Comparison of ENCODE assay signal across 15 cellular contexts in the genomic region with DNA sequence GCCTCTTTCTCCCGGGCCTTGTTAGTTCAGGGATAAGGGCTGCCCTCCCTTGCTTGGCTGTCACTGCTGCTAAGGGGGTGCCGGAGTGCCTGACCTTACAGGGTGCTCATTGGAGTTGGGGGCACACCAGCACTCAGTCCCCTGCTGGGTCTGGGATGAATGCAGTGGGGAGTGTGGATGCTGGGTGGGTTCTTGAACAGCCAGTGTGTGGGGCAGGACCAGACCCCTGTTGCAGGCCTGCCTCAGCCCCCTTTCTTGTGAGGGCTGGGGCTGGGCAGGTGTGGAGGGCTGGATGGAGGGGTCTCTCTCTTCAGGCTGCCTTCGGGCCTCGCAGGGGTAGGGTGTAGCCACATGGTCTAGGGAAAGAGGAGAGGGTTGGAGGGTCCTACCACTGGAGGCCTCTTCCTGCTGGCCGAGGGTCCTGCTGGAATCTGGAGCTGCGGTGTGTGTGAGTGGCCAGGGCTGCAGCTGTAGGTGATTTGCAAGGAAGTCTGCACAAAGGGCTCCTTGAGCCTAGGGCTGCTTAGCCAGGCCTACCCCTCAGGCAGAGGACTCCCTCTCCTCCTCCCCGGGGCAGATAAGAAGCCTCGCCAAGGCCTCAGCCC. TPM values are rescaled to one million over a fixed set of nuclear protein-coding genes. Genes with fewer than 3 reads are reported as not detected.
DNase-seq lines count a peak whose midpoint lies in the region; ATAC-seq and TF ChIP-seq lines count a peak whose summit lies in the region.
"Had no signal": no experiment of that assay in that cellular context is flagged by ENCODE, and none has a peak within 500 bp of the region (broad histone marks: within the 10 kb centered on the region; RNA-seq: fewer than 3 reads in every experiment).

No MANE protein-coding gene starts in this region.

- no peaks in the 10 kb centered on the region for H3K9me2 ChIP-seq in PC-9 (ENCODE audit: insufficient read depth)

- H3K9me3 ChIP-seq in PC-9 (ENCODE audit: insufficient read depth, low read depth) (no peaks in the 10 kb centered on the region), esophagus squamous epithelium (no peaks in the 10 kb centered on the region), parathyroid adenoma (ENCODE audit: control insufficient read depth, low read length) (no peaks in the 10 kb centered on the region)
- H3K9me3 ChIP-seq: ascending aorta, stomach had no signal

- H3K79me2 ChIP-seq in PC-9 (ENCODE audit: low read depth): 0 out of 2 replicates have a peak, but pooled peaks cover 6% of the 10 kb centered on the region
- H3K79me2 ChIP-seq in parathyroid adenoma: peaks cover 22% of the 10 kb centered on the region

- H3K9me3 Mint-ChIP-seq in CD14-positive monocyte: no peaks in the 10 kb centered on the region
- H3K9me3 Mint-ChIP-seq: activated CD4-positive, alpha-beta memory T cell treated with anti-CD3 and anti-CD28 coated beads for 36 hours; natural killer cell had no signal

- TF ChIP-seq CTCF in CD14-positive monocyte (IDR thresholded peaks at IDR 0.05): no peak
- no peak for TF ChIP-seq CTCF in PC-9 (conservative IDR thresholded peaks at IDR 0.05)
- no peak for TF ChIP-seq CTCF in esophagus squamous epithelium (IDR thresholded peaks at IDR 0.05)
- no peak for TF ChIP-seq CTCF in parathyroid adenoma (IDR thresholded peaks at IDR 0.05)

- no TSS peak for BruUV-seq in PC-9 (replicated peaks; lab: Mats Ljungman, UMichigan)

- no peak for ATAC-seq in GM18502 (IDR thresholded peaks at IDR 0.05; ENCODE audit: poor library complexity, unreplicated experiment)
- ATAC-seq: natural killer cell had no signal

- intact Hi-C loops in CD14-positive monocyte (cut with micrococcal nuclease) (loop anchor here (5.0 kb wide), 2 partner anchors 37 to 122 kb away; no protein-coding TSS in a partner anchor), PC-9 (cut with micrococcal nuclease; ENCODE audit: unreplicated experiment) (loop anchor here (10.0 kb wide), 1 partner anchor 924 kb away; no protein-coding TSS in a partner anchor), esophagus squamous epithelium (cut with DNase I) (no loop called here)

- in situ Hi-C loops in G401 (cut with HindIII; ENCODE audit: low sequenced_read_pairs): no loop called here

- H3K4me3 ChIP-seq in PC-9 (no peak overlapping the region), esophagus squamous epithelium (peak overlapping the region; percentile 78 to 94 (median 87)), parathyroid adenoma (ENCODE audit: low read depth, low read length) (peak overlapping the region; percentile 78)

- H3K27me3 Mint-ChIP-seq in CD14-positive monocyte (ENCODE audit: low read depth in 3 of 3): peaks cover 0 to 2% (median 1%) of the 10 kb centered on the region in 3 donors

- no peaks in the 10 kb centered on the region for H4K20me1 ChIP-seq in PC-9 (ENCODE audit: insufficient read depth)

- H3K36me3 ChIP-seq in PC-9 (ENCODE audit: low read depth) (no peaks in the 10 kb centered on the region), esophagus squamous epithelium (no peaks in the 10 kb centered on the region), parathyroid adenoma (ENCODE audit: control insufficient read depth, insufficient read depth, low read length) (no peaks in the 10 kb centered on the region)
- H3K36me3 ChIP-seq: ascending aorta, stomach had no signal

- POLR2A ChIA-PET in PC-9 (lab: Charles Lee; ENCODE audit: unreplicated experiment): no interaction called here

- H3F3A ChIP-seq in PC-9 (ENCODE audit: insufficient read depth, low read depth): no peaks in the 10 kb centered on the region; the same call in 1 of the 2 replicates

- H3K4me1 Mint-ChIP-seq in CD14-positive monocyte: peaks cover 64% of the 10 kb centered on the region

- peak overlapping the region; percentile 48; the same call in 1 of the 2 replicates for H3K4me2 ChIP-seq in PC-9
- H3K4me2 ChIP-seq in parathyroid adenoma (ENCODE audit: low read length): peak overlapping the region; percentile 93

- WGBS in esophagus squamous epithelium, 2 donors: 63 to 76% methylated on average over 3 to 6 of the region's 8 CpGs

- H2AFZ ChIP-seq in PC-9: no peak overlapping the region
- H2AFZ ChIP-seq in parathyroid adenoma: peak overlapping the region; percentile 59

- H3K27ac Mint-ChIP-seq in CD14-positive monocyte: peak overlapping the region; percentile 83 to 97 (median 90)
- H3K27ac Mint-ChIP-seq: activated CD4-positive, alpha-beta memory T cell treated with anti-CD3 and anti-CD28 coated beads for 36 hours; natural killer cell had no signal

- peak overlapping the region; percentile 89 to 95 for H3K4me3 Mint-ChIP-seq in CD14-positive monocyte
- H3K4me3 Mint-ChIP-seq: activated CD4-positive, alpha-beta memory T cell treated with anti-CD3 and anti-CD28 coated beads for 36 hours had no signal

- no peak for DNase-seq in CD14-positive monocyte (ENCODE audit: low spot score)
- no peak for DNase-seq in PC-9
- DNase-seq in esophagus squamous epithelium (lab: John Stamatoyannopoulos, UW): no peak
- no peak for DNase-seq in G401 (ENCODE audit: low spot score)
- no peak for DNase-seq in SHP77 (lab: John Stamatoyannopoulos, UW)
- no peak for DNase-seq in activated CD4-positive, CD25-positive, alpha-beta regulatory T cell treated with anti-CD3 and anti-CD28 coated beads, Interleukin-2, amount 50 U/mL, for 72 hours
- DNase-seq: activated CD4-positive, alpha-beta memory T cell treated with anti-CD3 and anti-CD28 coated beads for 36 hours; DMS153; effector CD8-positive, alpha-beta T cell; natural killer cell; NCI-H2029 treated with DMSO at 0.1 percent for 48 hours had no signal

- H3K27ac ChIP-seq in PC-9 (no peak overlapping the region), esophagus squamous epithelium (peak overlapping the region; percentile 89 to 95 (median 90)), parathyroid adenoma (peak overlapping the region; percentile 99)
- H3K27ac ChIP-seq: ascending aorta had no signal

- H3K4me1 ChIP-seq in PC-9 (replicated peaks; ENCODE audit: insufficient read depth): peaks cover 38% of the 10 kb centered on the region
- peaks cover 46 to 93% (median 47%) of the 10 kb centered on the region in 3 donors for H3K4me1 ChIP-seq in esophagus squamous epithelium
- peaks cover 52% of the 10 kb centered on the region for H3K4me1 ChIP-seq in parathyroid adenoma

- peak overlapping the region; percentile 96 for H3K9ac ChIP-seq in parathyroid adenoma

- peaks cover 5 to 17% of the 10 kb centered on the region in 2 donors for H3K36me3 Mint-ChIP-seq in CD14-positive monocyte
- H3K36me3 Mint-ChIP-seq: activated CD4-positive, alpha-beta memory T cell treated with anti-CD3 and anti-CD28 coated beads for 36 hours; natural killer cell had no signal

- no peak for TF ChIP-seq POLR2A in esophagus squamous epithelium (IDR thresholded peaks at IDR 0.05)

- H3K27me3 ChIP-seq in PC-9 (ENCODE audit: insufficient read depth, low read depth) (no peaks in the 10 kb centered on the region), esophagus squamous epithelium (peaks cover 0 to 34% (median 0%) of the 10 kb centered on the region in 4 donors), parathyroid adenoma (ENCODE audit: control insufficient read depth, insufficient read depth, low read length) (no peaks in the 10 kb centered on the region)

- CTCF ChIA-PET in PC-9 (lab: Charles Lee): interaction anchor here (0.5 kb wide), 2 partner anchors 122 to 133 kb away, joined by 3 to 11 read pairs; no protein-coding TSS in a partner anchor

RNA-seq across cellular contexts. Expression of gene CEBPA, which starts 3.2 kb away (rescaled TPM):
- 10 to 100 TPM; 17.9 to 47.5 TPM for polyA plus RNA-seq in CD14-positive monocyte
- total RNA-seq in PC-9 (2021) (8.9 and 9.2 TPM in 2 replicates), esophagus squamous epithelium (10 to 100 TPM; 27.1 to 33.5 (median 31.5) TPM)
- total RNA-seq in G401 (2014; rRNA removed; shearing (Covaris generic)): 9.8 and 10.9 TPM in 2 replicates
